ENCODE assay signal across 17 cellular contexts in genomic region chr2:223046470-223047053, GRCh38. TPM values are rescaled to one million over a fixed set of nuclear protein-coding genes. Genes with fewer than 3 reads are reported as not detected.
A peak's percentile ranks its signal among the peaks of the same experiment; 100 is the strongest.
DNase-seq lines count a peak whose midpoint lies in the region; ATAC-seq and TF ChIP-seq lines count a peak whose summit lies in the region.
"Had no signal": no experiment of that assay in that cellular context is flagged by ENCODE, and none has a peak within 500 bp of the region (broad histone marks: within the 10 kb centered on the region; RNA-seq: fewer than 3 reads in every experiment).

No MANE protein-coding gene starts in this region.

- peaks cover 12% of the 10 kb centered on the region for H3K4me1 ChIP-seq in left ventricle myocardium inferior
- H3K4me1 ChIP-seq in heart left ventricle: peaks cover 0 to 26% (median 8%) of the 10 kb centered on the region in 12 donors
- H3K4me1 ChIP-seq in adipocyte (ENCODE audit: control insufficient read depth, insufficient read depth, low read length): peaks cover 43% of the 10 kb centered on the region
- peaks cover 8% of the 10 kb centered on the region for H3K4me1 ChIP-seq in mesenchymal stem cell (ENCODE audit: control insufficient read depth, insufficient read depth, low read depth, low read length)
- H3K4me1 ChIP-seq in uterus: no peaks in the 10 kb centered on the region

- 81 to 94% (median 85%) methylated on average over 2 of the region's 2 CpGs for WGBS in heart left ventricle, 4 donors
- WGBS in mesenchymal stem cell: 90% methylated on average over 2 of the region's 2 CpGs

- peak overlapping the region; percentile 39 for H2BK120ac ChIP-seq in mesenchymal stem cell (ENCODE audit: low read depth, low read length)

- no peak for TF ChIP-seq CTCF in left ventricle myocardium inferior (IDR thresholded peaks at IDR 0.05; ENCODE audit: borderline replicate concordance)
- no peak for TF ChIP-seq CTCF in heart left ventricle (IDR thresholded peaks at IDR 0.05)
- TF ChIP-seq CTCF in uterus (IDR thresholded peaks at IDR 0.05): no peak

- H2BK5ac ChIP-seq in mesenchymal stem cell (ENCODE audit: low read depth, low read length, poor library complexity, severe bottlenecking): no peak overlapping the region

- no peak for TF ChIP-seq POLR2A in heart left ventricle (IDR thresholded peaks at IDR 0.05)
- no peak for TF ChIP-seq POLR2A in uterus (IDR thresholded peaks at IDR 0.05)

- peak overlapping the region; percentile 75 to 95 for H2BK12ac ChIP-seq in mesenchymal stem cell (ENCODE audit: low read length in 2 of 2)

- H3K9me3 ChIP-seq in left ventricle myocardium inferior (replicated peaks): no peaks in the 10 kb centered on the region
- H3K9me3 ChIP-seq in heart left ventricle: no peaks in the 10 kb centered on the region
- no peaks in the 10 kb centered on the region for H3K9me3 ChIP-seq in adipocyte (ENCODE audit: control insufficient read depth, low read length)
- no peaks in the 10 kb centered on the region for H3K9me3 ChIP-seq in mesenchymal stem cell (ENCODE audit: control insufficient read depth, low read length)
- no peaks in the 10 kb centered on the region for H3K9me3 ChIP-seq in uterus

- H3K4me2 ChIP-seq in mesenchymal stem cell (ENCODE audit: low read length, poor library complexity, severe bottlenecking): no peak overlapping the region

- DNase-seq in left ventricle myocardium inferior (no peak), heart left ventricle (no peak), adipocyte (ENCODE audit: low read depth) (peak; percentile 66), mesenchymal stem cell (peak; percentile 39), uterus (no peak), NCI-H69 (lab: John Stamatoyannopoulos, UW) (no peak), NCI-H748 treated with DMSO at 0.1 percent for 48 hours (lab: John Stamatoyannopoulos, UW) (no peak)
- DNase-seq: activated CD4-positive, alpha-beta T cell treated with anti-CD3 and anti-CD28 coated beads for 36 hours; GDM1; head of caudate nucleus; NCI-H146; stimulated activated CD4-positive, alpha-beta T cell treated with anti-CD3 and anti-CD28 coated beads, Interleukin-2, amount 100 ng/mL, for 24 hours; stimulated activated CD8-positive, alpha-beta memory T cell treated with anti-CD3 and anti-CD28 coated beads, Interleukin-4, amount 100 ng/mL, for 48 hours; T-helper 17 cell had no signal

- H4K91ac ChIP-seq in mesenchymal stem cell (ENCODE audit: low read length): peak overlapping the region; percentile 90

- intact Hi-C loops in left ventricle myocardium inferior (cut with micrococcal nuclease): no loop called here
- intact Hi-C loops in heart left ventricle (cut with DNase I): loop anchor here in 2 of 10 donors (5.0 to 10.0 kb wide), 2 partner anchors 52 to 54 kb away; no protein-coding TSS in a partner anchor
- intact Hi-C loops in uterus (cut with DNase I; ENCODE audit: low total_unique reads): no loop called here

- H3K79me1 ChIP-seq in mesenchymal stem cell (replicated peaks; ENCODE audit: low read length, poor library complexity, severe bottlenecking): no peaks in the 10 kb centered on the region

- H3K23ac ChIP-seq in mesenchymal stem cell (ENCODE audit: low read length in 2 of 2): no peak overlapping the region

- ATAC-seq in heart left ventricle: no peak
- ATAC-seq in HG03159 (IDR thresholded peaks at IDR 0.05; ENCODE audit: unreplicated experiment): no peak
- ATAC-seq: activated CD4-positive, alpha-beta T cell treated with anti-CD3 and anti-CD28 coated beads for 36 hours; activated naive CD4-positive, alpha-beta T cell treated with anti-CD3 and anti-CD28 coated beads, Interleukin-2, amount 50 U/mL, for 72 hours; T-helper 17 cell had no signal

- H3K27ac ChIP-seq in left ventricle myocardium inferior (replicated peaks) (peak overlapping the region; percentile 47), heart left ventricle (peak overlapping the region in 2 of 12 donors; percentile 64 to 70), mesenchymal stem cell (ENCODE audit: low read length, poor library complexity, severe bottlenecking) (peak overlapping the region; percentile 32), uterus (peak overlapping the region; percentile 53 to 79)

- peak overlapping the region; percentile 70 for H3K9ac ChIP-seq in adipocyte (ENCODE audit: low read length)
- peak overlapping the region; percentile 60 for H3K9ac ChIP-seq in mesenchymal stem cell (ENCODE audit: low read length)

- peak overlapping the region; percentile 61 to 68 for H3K18ac ChIP-seq in mesenchymal stem cell (ENCODE audit: low read depth in 1 of 2, low read length in 2 of 2)

- H2BK15ac ChIP-seq in mesenchymal stem cell (ENCODE audit: low read depth, poor library complexity, severe bottlenecking): no peak overlapping the region

- H3K4me3 ChIP-seq in left ventricle myocardium inferior (no peak overlapping the region), heart left ventricle (no peak overlapping the region), adipocyte (ENCODE audit: low read length) (no peak overlapping the region), mesenchymal stem cell (ENCODE audit: insufficient read depth in 1 of 2, low read depth in 1 of 2, low read length in 2 of 2) (no peak overlapping the region), uterus (no peak overlapping the region)

- H3K14ac ChIP-seq in mesenchymal stem cell (ENCODE audit: low read length in 2 of 2): no peak overlapping the region

- H4K8ac ChIP-seq in mesenchymal stem cell (ENCODE audit: low read length): no peak overlapping the region

- peak overlapping the region; percentile 70 for H2AK5ac ChIP-seq in mesenchymal stem cell (ENCODE audit: low read length, severe bottlenecking)

- H3K36me3 ChIP-seq in left ventricle myocardium inferior (no peaks in the 10 kb centered on the region), heart left ventricle (no peaks in the 10 kb centered on the region), adipocyte (ENCODE audit: control insufficient read depth, insufficient read depth, low read length, severe bottlenecking) (no peaks in the 10 kb centered on the region), mesenchymal stem cell (ENCODE audit: control insufficient read depth in 1 of 2, insufficient read depth in 2 of 2, low read depth in 1 of 2, low read length in 2 of 2) (no peaks in the 10 kb centered on the region), uterus (no peaks in the 10 kb centered on the region)

- peak overlapping the region; percentile 77 to 83 for H3K4ac ChIP-seq in mesenchymal stem cell (ENCODE audit: low read depth in 1 of 2, low read length in 2 of 2)

- no peaks in the 10 kb centered on the region for H3K27me3 ChIP-seq in left ventricle myocardium inferior (ENCODE audit: low read depth)
- no peaks in the 10 kb centered on the region for H3K27me3 ChIP-seq in heart left ventricle
- no peaks in the 10 kb centered on the region for H3K27me3 ChIP-seq in adipocyte (replicated peaks; ENCODE audit: control insufficient read depth, insufficient read depth, low read length)
- H3K27me3 ChIP-seq in mesenchymal stem cell (ENCODE audit: control insufficient read depth in 1 of 2, insufficient read depth in 1 of 2, low read length in 2 of 2): no peaks in the 10 kb centered on the region
- no peaks in the 10 kb centered on the region for H3K27me3 ChIP-seq in uterus

- H2AFZ ChIP-seq in mesenchymal stem cell (ENCODE audit: low read depth, low read length): no peak overlapping the region

RNA-seq across cellular contexts. Expression of gene KCNE4, which starts 5.4 kb away (rescaled TPM):
- total RNA-seq in left ventricle myocardium inferior (3.1 TPM), heart left ventricle (1 to 10 TPM in 8 of 9 donors, under 1 TPM in 1; 0.69 to 3.7 (median 1.6) TPM), uterus (10 to 100 TPM in 3 of 4 donors, 1 to 10 TPM in 1; 9.8 to 52.8 (median 25.4) TPM)
- 1 to 10 TPM; 1.5 to 2.4 TPM for polyA plus RNA-seq in heart left ventricle
- polyA plus RNA-seq in mesenchymal stem cell (2013, experiment 1 of 2): 46.9 TPM
- polyA plus RNA-seq in mesenchymal stem cell (2013, experiment 2 of 2): 47.3 TPM
- total RNA-seq: activated CD4-positive, alpha-beta T cell treated with anti-CD3 and anti-CD28 coated beads for 36 hours; activated naive CD4-positive, alpha-beta T cell treated with anti-CD3 and anti-CD28 coated beads, Interleukin-2, amount 50 U/mL, for 72 hours; pulmonary artery endothelial cell; T-helper 17 cell had no signal

Comparison
In these comparisons a context has a peak if more than half of its experiments do, and no peak if none do; other contexts are left out.
1. DNase-seq: peak in adipocyte (single experiment) and mesenchymal stem cell (single experiment); none in left ventricle myocardium inferior (single experiment), heart left ventricle (0 of 5), uterus (0 of 2), NCI-H69 (single experiment) and NCI-H748 treated with DMSO at 0.1 percent for 48 hours (single experiment).